Comparison of ENCODE assay signal across 18 cellular contexts in the genomic region with DNA sequence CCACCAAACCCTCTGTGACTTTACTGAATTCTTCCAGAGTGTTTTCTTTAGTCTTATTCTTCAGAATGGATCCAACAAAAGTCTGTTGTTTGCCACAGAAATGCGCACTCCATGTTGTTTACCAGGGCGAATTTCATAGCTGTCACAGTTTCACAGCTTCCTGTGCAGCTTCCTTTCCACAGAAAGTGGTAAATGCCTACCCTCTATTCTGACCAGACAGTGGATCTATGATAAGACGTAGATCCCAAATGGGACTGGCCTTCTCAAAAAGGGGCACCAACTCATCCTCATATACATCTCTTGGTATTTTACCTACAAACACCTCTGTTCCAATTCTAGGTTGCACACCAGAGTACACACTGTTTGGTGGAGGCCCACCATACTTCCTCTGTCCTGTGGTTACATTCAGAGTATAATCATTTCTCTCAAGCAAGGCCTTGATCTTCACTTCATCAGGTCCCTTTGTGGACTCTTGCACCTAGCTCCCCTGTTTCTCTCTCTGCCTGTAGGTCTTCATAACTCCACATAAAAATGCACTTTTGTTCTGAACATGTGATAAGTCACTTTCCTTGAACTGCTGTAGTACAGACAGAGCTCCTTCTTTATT.
"Had no signal": no experiment of that assay in that cellular context is flagged by ENCODE, and none has a peak within 500 bp of the region (broad histone marks: within the 10 kb centered on the region; RNA-seq: fewer than 3 reads in every experiment).

No MANE protein-coding gene starts in this region.

- ATAC-seq: gastroesophageal sphincter; mucosa of descending colon; naive thymus-derived CD8-positive, alpha-beta T cell; stimulated activated naive CD8-positive, alpha-beta T cell treated with anti-CD3 and anti-CD28 coated beads, Interleukin-15, amount 100 ng/mL, for 72 hours had no signal

- H3K27ac Mint-ChIP-seq: stimulated activated naive CD8-positive, alpha-beta T cell treated with anti-CD3 and anti-CD28 coated beads, Interleukin-15, amount 100 ng/mL, for 72 hours had no signal

- H3K27me3 Mint-ChIP-seq: activated CD4-positive, alpha-beta memory T cell treated with anti-CD3 and anti-CD28 coated beads, Interleukin-2, amount 10 ng/mL, durations not matched to agents 7 days and 5 days; naive thymus-derived CD8-positive, alpha-beta T cell; stimulated activated naive CD8-positive, alpha-beta T cell treated with anti-CD3 and anti-CD28 coated beads, Interleukin-15, amount 100 ng/mL, for 72 hours had no signal

- H3K4me3 Mint-ChIP-seq: activated CD4-positive, alpha-beta memory T cell treated with anti-CD3 and anti-CD28 coated beads, Interleukin-2, amount 10 ng/mL, durations not matched to agents 7 days and 5 days; stimulated activated naive CD8-positive, alpha-beta T cell treated with anti-CD3 and anti-CD28 coated beads, Interleukin-15, amount 100 ng/mL, for 72 hours had no signal

- H3K27ac ChIP-seq: epithelial cell of prostate, gastroesophageal sphincter, upper lobe of right lung had no signal

- H3K9me3 Mint-ChIP-seq: activated CD4-positive, alpha-beta memory T cell treated with anti-CD3 and anti-CD28 coated beads, Interleukin-2, amount 10 ng/mL, durations not matched to agents 7 days and 5 days; naive thymus-derived CD8-positive, alpha-beta T cell had no signal

- DNase-seq: activated CD4-positive, alpha-beta memory T cell treated with anti-CD3 and anti-CD28 coated beads, Interleukin-2, amount 10 ng/mL, durations not matched to agents 7 days and 5 days; activated CD4-positive, alpha-beta T cell treated with anti-CD3 and anti-CD28 coated beads for 1 hour; activated effector memory CD4-positive, alpha-beta T cell treated with Interleukin-2 at 50 U/mL for 16 hours; caudate nucleus; cortex of kidney; effector memory CD4-positive, alpha-beta T cell; left lung; mucosa of descending colon; naive thymus-derived CD8-positive, alpha-beta T cell; occipital lobe; stimulated activated CD4-positive, alpha-beta T cell treated with anti-CD3 and anti-CD28 coated beads, Interleukin-12 subunit alpha, Interleukin-12 subunit beta, amount 100 ng/mL, for 4 hours; stimulated activated CD4-positive, alpha-beta T cell treated with anti-CD3 and anti-CD28 coated beads, Interleukin-4, amount 100 ng/mL, for 1 hour; stimulated activated naive CD8-positive, alpha-beta T cell treated with anti-CD3 and anti-CD28 coated beads, Interleukin-15, amount 100 ng/mL, for 72 hours; T-helper 9 cell; testis; upper lobe of right lung had no signal
